In genomic region chr1:240474133-240474614, GRCh38 we compare ENCODE assay signal across 1 cellular context.
TF ChIP-seq lines count a peak whose summit lies in the region.

No MANE protein-coding gene starts in this region.

TF ChIP-seq in SK-N-SH treated with all-trans-retinoic acid at 6 μM for 48 hours, 23 proteins besides CTCF, POLR2A, EP300 and RAD21 (continued from another document):
- TF ChIP-seq PATZ1 (CRISPR knock-in tag; IDR thresholded peaks at IDR 0.05; ENCODE audit: borderline replicate concordance) = no peak
- TF ChIP-seq ESRRG (CRISPR knock-in tag; IDR thresholded peaks at IDR 0.05) = no peak
- no peak for TF ChIP-seq ZC3H10 (CRISPR knock-in tag; IDR thresholded peaks at IDR 0.05)
TF ChIP-seq in SK-N-SH treated with all-trans-retinoic acid at 6 μM for 48 hours: peak in this region for 0.
